Comparison of ENCODE assay signal across 8 cellular contexts in genomic region chr3:141410408-141410807, GRCh38. TPM values are rescaled to one million over a fixed set of nuclear protein-coding genes. Genes with fewer than 3 reads are reported as not detected.
DNase-seq lines count a peak whose midpoint lies in the region; ATAC-seq and TF ChIP-seq lines count a peak whose summit lies in the region.

No MANE protein-coding gene starts in this region.

- no peak for DNase-seq in GM10266 (ENCODE audit: extremely low spot score)
- peak; percentile 63 for DNase-seq in SHP77 treated with DMSO at 0.1 percent for 48 hours (lab: John Stamatoyannopoulos, UW)
- DNase-seq in fibroblast of the aortic adventitia (ENCODE audit: low read depth): peak; percentile 84
- DNase-seq in psoas muscle: peak; percentile 53 to 84
- no peak for DNase-seq in NOMO-1 treated with dmso at 0.1 percent for 144 hours (lab: John Stamatoyannopoulos, UW; ENCODE audit: unreplicated experiment)
- no peak for DNase-seq in activated effector memory CD4-positive, alpha-beta T cell treated with Interleukin-2 at 50 U/mL for 16 hours
- DNase-seq in NCI-H1436 (lab: John Stamatoyannopoulos, UW): no peak
- DNase-seq in iPS-NIHi11 (ENCODE audit: low spot score): no peak

- peak overlapping the region; percentile 96 for H3K27ac ChIP-seq in psoas muscle

- intact Hi-C loops in psoas muscle (cut with DNase I): loop anchor here in 1 of 2 donors (1.0 kb wide), 1 partner anchor 21 kb away; no protein-coding TSS in a partner anchor

- ATAC-seq in psoas muscle: peak; percentile 72 to 79 (median 78)

- TF ChIP-seq CTCF in GM10266 (IDR thresholded peaks at IDR 0.05; ENCODE audit: control insufficient read depth, insufficient read depth, low read depth, missing control alignments): peak; percentile 29
- no peak for TF ChIP-seq CTCF in fibroblast of the aortic adventitia (IDR thresholded peaks at IDR 0.05; ENCODE audit: insufficient read depth, low read length)
- no peak for TF ChIP-seq CTCF in psoas muscle (IDR thresholded peaks at IDR 0.05)

- H3K4me1 ChIP-seq in psoas muscle: peaks cover 62% of the 10 kb centered on the region

- no peak overlapping the region for H3K4me3 ChIP-seq in fibroblast of the aortic adventitia (ENCODE audit: low read depth, low read length)
- peak overlapping the region; percentile 64 for H3K4me3 ChIP-seq in psoas muscle

- no peaks in the 10 kb centered on the region for H3K27me3 ChIP-seq in psoas muscle (ENCODE audit: insufficient read depth in 3 of 3, low read length in 2 of 3)

- H3K36me3 ChIP-seq in psoas muscle (ENCODE audit: insufficient read depth in 1 of 2, low read depth in 1 of 2): peaks cover 11 to 30% of the 10 kb centered on the region in 2 donors

- WGBS in psoas muscle, 3 donors: 1 to 7% (median 5%) methylated on average over 3 of the region's 3 CpGs

- no peaks in the 10 kb centered on the region for H3K9me3 ChIP-seq in psoas muscle

RNA-seq across cellular contexts. Expression of gene ZBTB38, which starts 42.1 kb away (rescaled TPM):
- 52.4 and 267 TPM in 2 replicates for total RNA-seq in fibroblast of the aortic adventitia (ENCODE audit: low replicate concordance)
- 100 to 1,000 TPM in 1 of 4 donors, 10 to 100 TPM in 3; 56.7 to 212 (median 87.0) TPM for total RNA-seq in psoas muscle
- polyA plus RNA-seq in psoas muscle: 10 to 100 TPM; 24.2 to 61.7 (median 48.7) TPM

Comparison
In these comparisons a context has a peak if more than half of its experiments do, and no peak if none do; other contexts are left out.
1. DNase-seq: peak in SHP77 treated with DMSO at 0.1 percent for 48 hours (single experiment), fibroblast of the aortic adventitia (single experiment) and psoas muscle (2 of 2); none in GM10266 (single experiment), NOMO-1 treated with dmso at 0.1 percent for 144 hours (single experiment), activated effector memory CD4-positive, alpha-beta T cell treated with Interleukin-2 at 50 U/mL for 16 hours (single experiment), NCI-H1436 (single experiment) and iPS-NIHi11 (single experiment).